Comparison of ENCODE assay signal across 16 cellular contexts in the genomic region with DNA sequence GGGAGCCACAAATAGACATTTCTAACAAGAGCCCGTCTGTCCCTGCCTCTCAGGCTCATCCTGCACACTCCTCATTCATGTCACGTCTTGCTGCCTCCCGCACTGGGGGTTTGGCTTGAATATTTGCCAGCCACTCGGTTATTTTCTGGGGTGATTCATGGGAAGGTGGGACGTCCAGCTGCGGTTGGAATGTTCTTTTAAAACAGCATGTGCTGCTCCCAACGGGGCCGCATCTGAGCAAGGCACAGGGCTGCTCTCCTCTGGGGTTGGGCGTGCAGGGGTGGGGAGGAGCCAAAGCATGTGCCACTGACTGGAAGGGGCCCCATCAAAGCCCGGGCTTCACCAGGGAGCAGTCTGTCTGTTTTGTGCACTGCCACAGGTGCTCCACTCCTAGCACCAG.
A peak's percentile ranks its signal among the peaks of the same experiment; 100 is the strongest.
DNase-seq lines count a peak whose midpoint lies in the region; ATAC-seq lines count a peak whose summit lies in the region.
"Had no signal": no experiment of that assay in that cellular context is flagged by ENCODE, and none has a peak within 500 bp of the region (broad histone marks: within the 10 kb centered on the region; RNA-seq: fewer than 3 reads in every experiment).

No MANE protein-coding gene starts in this region.

- DNase-seq in GM04504 (ENCODE audit: low read depth) (peak; percentile 3), NCI-H2171 treated with DMSO at 0.1 percent for 48 hours (lab: John Stamatoyannopoulos, UW) (peak; percentile 65), epithelial cell of prostate (ENCODE audit: low read depth, low spot score) (peak; percentile 29), pons (ENCODE audit: low spot score) (peak; percentile 14), DMS114 treated with DMSO at 0.1 percent for 48 hours (lab: John Stamatoyannopoulos, UW; ENCODE audit: unreplicated experiment) (no peak), DMS79 treated with DMSO at 0.1 percent for 48 hours (lab: John Stamatoyannopoulos, UW) (no peak)
- DNase-seq: activated CD8-positive, alpha-beta memory T cell treated with anti-CD3 and anti-CD28 coated beads, Interleukin-2, amount 10 ng/mL, durations not matched to agents 7 days and 5 days; KG1; left lung; NCI-H1930; NK-92 treated with Interleukin-12 subunit alpha and Interleukin-12 subunit beta, amount 100 ng/mL, for 24 hours had no signal

- no peak overlapping the region for H3K27ac ChIP-seq in epithelial cell of prostate
- H3K27ac ChIP-seq: left lung, skin epidermis, suprapubic skin had no signal

- no peak for ATAC-seq in HG03135 (IDR thresholded peaks at IDR 0.05; ENCODE audit: unreplicated experiment)
- no peak for ATAC-seq in HG03571 (IDR thresholded peaks at IDR 0.05; ENCODE audit: unreplicated experiment)
- ATAC-seq: activated CD8-positive, alpha-beta memory T cell treated with anti-CD3 and anti-CD28 coated beads, Interleukin-2, amount 10 ng/mL, durations not matched to agents 7 days and 5 days; activated naive CD4-positive, alpha-beta T cell treated with anti-CD3 and anti-CD28 coated beads, Interleukin-2, amount 50 U/mL, for 72 hours; left lung had no signal

Comparison
In these comparisons a context has a peak if more than half of its experiments do, and no peak if none do; other contexts are left out.
1. DNase-seq: peak in GM04504 (single experiment), NCI-H2171 treated with DMSO at 0.1 percent for 48 hours (single experiment), epithelial cell of prostate (single experiment) and pons (single experiment); none in DMS114 treated with DMSO at 0.1 percent for 48 hours (single experiment) and DMS79 treated with DMSO at 0.1 percent for 48 hours (single experiment).